Comparison of ENCODE assay signal across 16 cellular contexts in the genomic region with DNA sequence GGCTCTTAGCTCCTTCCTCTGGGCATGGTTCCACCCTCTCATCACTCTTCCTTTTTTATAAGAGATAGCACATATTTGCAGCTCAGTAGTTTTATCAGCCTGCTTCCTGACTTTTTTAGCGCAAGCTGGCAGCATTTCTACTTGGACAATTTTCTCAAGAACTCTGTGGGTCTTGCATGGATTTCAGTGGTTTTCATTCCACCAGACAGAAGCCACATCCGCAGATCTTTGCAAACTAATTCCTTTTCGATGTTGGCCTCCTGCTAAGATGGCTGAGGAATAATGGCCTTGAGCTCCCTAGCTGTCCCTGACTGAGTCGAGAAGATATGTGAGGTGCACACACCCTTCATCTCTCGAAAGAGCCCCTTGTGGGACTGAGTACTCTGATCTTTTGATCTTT. TPM values are rescaled to one million over a fixed set of nuclear protein-coding genes. Genes with fewer than 3 reads are reported as not detected.
DNase-seq lines count a peak whose midpoint lies in the region; TF ChIP-seq lines count a peak whose summit lies in the region.
"Had no signal": no experiment of that assay in that cellular context is flagged by ENCODE, and none has a peak within 500 bp of the region (broad histone marks: within the 10 kb centered on the region; RNA-seq: fewer than 3 reads in every experiment).

No MANE protein-coding gene starts in this region.

- no peaks in the 10 kb centered on the region for H3K36me3 ChIP-seq in adipocyte (ENCODE audit: control insufficient read depth, insufficient read depth, low read length, severe bottlenecking)
- no peaks in the 10 kb centered on the region for H3K36me3 ChIP-seq in smooth muscle cell (ENCODE audit: low read depth)
- H3K36me3 ChIP-seq: BLaER1 had no signal

- H3K4me3 ChIP-seq in adipocyte (ENCODE audit: low read length) (no peak overlapping the region), smooth muscle cell (no peak overlapping the region)
- H3K4me3 ChIP-seq: BLaER1 had no signal

- 20% methylated on average over 5 of the region's 5 CpGs for WGBS in smooth muscle cell (ENCODE audit: low lambda C conversion rate)

- H3K27me3 ChIP-seq in adipocyte (replicated peaks; ENCODE audit: control insufficient read depth, insufficient read depth, low read length) (no peaks in the 10 kb centered on the region), smooth muscle cell (ENCODE audit: low read depth) (no peaks in the 10 kb centered on the region)
- H3K27me3 ChIP-seq: BLaER1 had no signal

- H4K20me1 ChIP-seq in smooth muscle cell (ENCODE audit: low read depth) = no peaks in the 10 kb centered on the region
- H4K20me1 ChIP-seq: BLaER1 had no signal

- H3K4me2 ChIP-seq in smooth muscle cell = peak overlapping the region; percentile 46
- H3K4me2 ChIP-seq: BLaER1 had no signal

- H2AFZ ChIP-seq in smooth muscle cell (ENCODE audit: low read depth) = no peak overlapping the region

- DNase-seq in M059J (ENCODE audit: low read depth) = peak; percentile 72
- DNase-seq in adipocyte (ENCODE audit: low read depth) = no peak
- peak; percentile 72 for DNase-seq in fibroblast of peridontal ligament (ENCODE audit: extremely low read depth)
- DNase-seq in smooth muscle cell (lab: John Stamatoyannopoulos, UW; ENCODE audit: unreplicated experiment) = no peak
- no peak for DNase-seq in HK-2 (ENCODE audit: unreplicated experiment)
- no peak for DNase-seq in NCI-H2081 treated with DMSO at 0.1 percent for 48 hours (lab: John Stamatoyannopoulos, UW)
- no peak for DNase-seq in stimulated activated CD4-positive, alpha-beta T cell treated with anti-CD3 and anti-CD28 coated beads, Interleukin-12 subunit alpha, Interleukin-12 subunit beta, amount 100 ng/mL, for 4 hours
- DNase-seq: CD8-positive, alpha-beta T cell; H9; KG1; NCI-H1048; NCI-H1436 treated with DMSO at 0.1 percent for 48 hours; NCI-H2029 treated with DMSO at 0.1 percent for 48 hours; NCI-H510A treated with DMSO at 0.1 percent for 48 hours; SHP77 had no signal

- TF ChIP-seq CTCF in smooth muscle cell (IDR thresholded peaks at IDR 0.05; ENCODE audit: borderline replicate concordance, insufficient read depth, poor library complexity, severe bottlenecking) = no peak

- H3K9me3 ChIP-seq in adipocyte (ENCODE audit: control insufficient read depth, low read length) (peaks cover 4% of the 10 kb centered on the region), smooth muscle cell (replicated peaks; ENCODE audit: low read depth) (no peaks in the 10 kb centered on the region)

- H3K4me1 ChIP-seq in adipocyte (ENCODE audit: control insufficient read depth, insufficient read depth, low read length) = peaks cover 29% of the 10 kb centered on the region
- peaks cover 6% of the 10 kb centered on the region for H3K4me1 ChIP-seq in smooth muscle cell (ENCODE audit: low read depth)

- peaks cover 22% of the 10 kb centered on the region for H3F3A ChIP-seq in smooth muscle cell (ENCODE audit: low read depth)

- no peaks in the 10 kb centered on the region for H3K79me2 ChIP-seq in smooth muscle cell (ENCODE audit: low read depth)

- H3K9ac ChIP-seq in adipocyte (ENCODE audit: low read length) (peak overlapping the region; percentile 13), smooth muscle cell (ENCODE audit: low read depth) (no peak overlapping the region)
- H3K9ac ChIP-seq: BLaER1 had no signal

- H3K27ac ChIP-seq in smooth muscle cell (ENCODE audit: low read depth) = peak overlapping the region; percentile 62
- H3K27ac ChIP-seq: BLaER1 had no signal

RNA-seq across cellular contexts. Expression of a gene that starts 49.5 kb away (rescaled TPM):
- total RNA-seq in M059J (2014; rRNA removed; shearing (Covaris generic)) = 0.76 and 0.81 TPM in 2 replicates
- 1.7 and 2.6 TPM in 2 replicates for total RNA-seq in smooth muscle cell
- polyA plus RNA-seq in smooth muscle cell = 2.9 and 4.0 TPM in 2 replicates

Comparison
In these comparisons a context has a peak if more than half of its experiments do, and no peak if none do; other contexts are left out.
1. DNase-seq: peak in M059J (single experiment) and fibroblast of peridontal ligament (single experiment); none in adipocyte (single experiment), smooth muscle cell (single experiment), HK-2 (single experiment), NCI-H2081 treated with DMSO at 0.1 percent for 48 hours (single experiment) and stimulated activated CD4-positive, alpha-beta T cell treated with anti-CD3 and anti-CD28 coated beads, Interleukin-12 subunit alpha, Interleukin-12 subunit beta, amount 100 ng/mL, for 4 hours (single experiment).